12 cellular contexts compared by ENCODE assay signal in the genomic region with DNA sequence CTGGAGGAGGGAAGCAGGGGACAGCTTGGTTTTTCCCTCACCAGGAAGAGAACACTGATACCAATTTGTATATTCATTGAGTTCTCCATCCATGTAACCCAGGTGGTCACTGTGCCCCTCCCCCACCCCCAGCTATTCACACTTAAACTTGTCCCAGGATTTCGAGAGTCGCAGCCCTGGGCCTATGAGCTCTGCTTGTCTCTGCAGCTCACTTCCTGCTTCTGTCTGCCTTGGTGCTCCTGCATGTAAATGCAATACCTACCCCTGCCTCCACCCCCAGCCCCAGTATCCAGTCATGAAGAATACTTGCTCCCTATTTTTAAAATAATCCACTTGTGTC.
"Had no signal": no experiment of that assay in that cellular context is flagged by ENCODE, and none has a peak within 500 bp of the region (broad histone marks: within the 10 kb centered on the region; RNA-seq: fewer than 3 reads in every experiment).

No MANE protein-coding gene starts in this region.

- H3K36me3 ChIP-seq: brain microvascular endothelial cell, lower lobe of right lung had no signal

- H3K27me3 ChIP-seq: brain microvascular endothelial cell had no signal

- H3K27ac ChIP-seq: brain microvascular endothelial cell, lower lobe of right lung, VCaP had no signal

- FAIRE-seq: endometrium had no signal

- DNase-seq: activated CD4-positive, alpha-beta memory T cell treated with anti-CD3 and anti-CD28 coated beads, Interleukin-2, amount 10 ng/mL, durations not matched to agents 7 days and 5 days; activated CD4-positive, alpha-beta T cell treated with anti-CD3 and anti-CD28 coated beads for 36 hours; activated gamma-delta T cell; activated T-cell treated with anti-CD3 and anti-CD28 coated beads, Interleukin-2, amount 50 U/mL, for 48 hours; amygdala; brain microvascular endothelial cell; lower lobe of right lung; naive thymus-derived CD8-positive, alpha-beta T cell; right cardiac atrium had no signal

- ATAC-seq: activated CD4-positive, alpha-beta T cell treated with anti-CD3 and anti-CD28 coated beads for 36 hours; lower lobe of right lung; naive thymus-derived CD8-positive, alpha-beta T cell; right cardiac atrium had no signal

- H3K4me1 ChIP-seq: lower lobe of right lung had no signal

- H3K9me3 ChIP-seq: lower lobe of right lung had no signal

- H3K4me3 ChIP-seq: lower lobe of right lung, smooth muscle cell had no signal

- H3K4me2 ChIP-seq: smooth muscle cell had no signal
